ENCODE assay signal across 13 cellular contexts in the genomic region with DNA sequence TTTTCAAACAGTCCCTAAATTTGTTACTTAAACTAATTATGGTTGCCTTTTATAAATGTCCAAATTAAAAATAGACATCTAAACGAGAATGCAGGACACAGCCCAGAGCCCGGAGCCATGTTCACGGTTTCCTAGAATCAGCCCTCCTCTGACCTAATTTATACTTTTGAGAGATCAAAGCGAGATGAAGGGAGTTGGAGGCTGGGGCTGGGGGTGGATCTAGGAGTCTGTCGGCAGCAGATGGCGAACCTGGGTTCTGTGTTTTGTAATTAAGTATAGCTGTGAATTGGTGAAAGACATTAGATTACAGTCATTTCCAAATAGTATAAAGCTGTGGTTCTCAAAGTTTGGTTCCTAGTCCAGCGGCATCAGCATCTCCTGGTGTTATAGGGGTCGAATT.
DNase-seq lines count a peak whose midpoint lies in the region; ATAC-seq lines count a peak whose summit lies in the region.
"Had no signal": no experiment of that assay in that cellular context is flagged by ENCODE, and none has a peak within 500 bp of the region (broad histone marks: within the 10 kb centered on the region; RNA-seq: fewer than 3 reads in every experiment).

No MANE protein-coding gene starts in this region.

- peak overlapping the region; percentile 46 for H3K4me3 Mint-ChIP-seq in activated T-cell treated with anti-CD3 and anti-CD28 coated beads, Interleukin-2, amount 50 U/mL, for 24 hours
- peak overlapping the region; percentile 91 for H3K4me3 Mint-ChIP-seq in activated T-helper 17 cell treated with anti-CD3 and anti-CD28 coated beads, Interleukin-2, amount 50 U/mL, for 72 hours

- no peak for DNase-seq in activated T-cell treated with anti-CD3 and anti-CD28 coated beads, Interleukin-2, amount 50 U/mL, for 24 hours
- no peak for DNase-seq in activated T-cell treated with anti-CD3 and anti-CD28 coated beads, Interleukin-2, amount 50 U/mL, for 1 hour
- DNase-seq in NCI-H524 treated with DMSO at 0.1 percent for 48 hours (lab: John Stamatoyannopoulos, UW) (peak; percentile 40), retina (peak; percentile 32)
- DNase-seq: anterior cingulate cortex, DMS53, mammary epithelial cell, small intestine, thyroid gland had no signal

- no peaks in the 10 kb centered on the region for H3K36me3 Mint-ChIP-seq in activated T-cell treated with anti-CD3 and anti-CD28 coated beads, Interleukin-2, amount 50 U/mL, for 24 hours (ENCODE audit: low read depth)
- no peaks in the 10 kb centered on the region for H3K36me3 Mint-ChIP-seq in activated T-helper 17 cell treated with anti-CD3 and anti-CD28 coated beads, Interleukin-2, amount 50 U/mL, for 72 hours (ENCODE audit: low read depth)

- H3K27ac Mint-ChIP-seq in activated T-cell treated with anti-CD3 and anti-CD28 coated beads, Interleukin-2, amount 50 U/mL, for 24 hours: peak overlapping the region; percentile 76
- peak overlapping the region; percentile 97 for H3K27ac Mint-ChIP-seq in activated T-helper 17 cell treated with anti-CD3 and anti-CD28 coated beads, Interleukin-2, amount 50 U/mL, for 72 hours

- peak; percentile 74 for ATAC-seq in activated T-helper 17 cell treated with anti-CD3 and anti-CD28 coated beads, Interleukin-2, amount 50 U/mL, for 72 hours (replicated peaks)
- no peak for ATAC-seq in HG02571 (IDR thresholded peaks at IDR 0.05; ENCODE audit: unreplicated experiment)
- no peak for ATAC-seq in GM21529 (IDR thresholded peaks at IDR 0.05; ENCODE audit: unreplicated experiment)
- no peak for ATAC-seq in GM21723 (IDR thresholded peaks at IDR 0.05; ENCODE audit: unreplicated experiment)

- H3K27me3 Mint-ChIP-seq in activated T-cell treated with anti-CD3 and anti-CD28 coated beads, Interleukin-2, amount 50 U/mL, for 24 hours: no peaks in the 10 kb centered on the region
- no peaks in the 10 kb centered on the region for H3K27me3 Mint-ChIP-seq in activated T-helper 17 cell treated with anti-CD3 and anti-CD28 coated beads, Interleukin-2, amount 50 U/mL, for 72 hours

- H3K9me3 Mint-ChIP-seq in activated T-cell treated with anti-CD3 and anti-CD28 coated beads, Interleukin-2, amount 50 U/mL, for 24 hours: no peaks in the 10 kb centered on the region
- no peaks in the 10 kb centered on the region for H3K9me3 Mint-ChIP-seq in activated T-helper 17 cell treated with anti-CD3 and anti-CD28 coated beads, Interleukin-2, amount 50 U/mL, for 72 hours

- H3K4me1 Mint-ChIP-seq in activated T-cell treated with anti-CD3 and anti-CD28 coated beads, Interleukin-2, amount 50 U/mL, for 24 hours (ENCODE audit: low read depth): peaks cover 61% of the 10 kb centered on the region
- H3K4me1 Mint-ChIP-seq in activated T-helper 17 cell treated with anti-CD3 and anti-CD28 coated beads, Interleukin-2, amount 50 U/mL, for 72 hours: peaks cover 52% of the 10 kb centered on the region

Comparison
In these comparisons a context has a peak if more than half of its experiments do, and no peak if none do; other contexts are left out.
1. DNase-seq: peak in NCI-H524 treated with DMSO at 0.1 percent for 48 hours (single experiment) and retina (single experiment); none in activated T-cell treated with anti-CD3 and anti-CD28 coated beads, Interleukin-2, amount 50 U/mL, for 24 hours (single experiment) and activated T-cell treated with anti-CD3 and anti-CD28 coated beads, Interleukin-2, amount 50 U/mL, for 1 hour (single experiment).